14 cellular contexts compared by ENCODE assay signal in genomic region chr5:62342476-62342837, GRCh38. TPM values are rescaled to one million over a fixed set of nuclear protein-coding genes. Genes with fewer than 3 reads are reported as not detected.
DNase-seq lines count a peak whose midpoint lies in the region; ATAC-seq lines count a peak whose summit lies in the region.
"Had no signal": no experiment of that assay in that cellular context is flagged by ENCODE, and none has a peak within 500 bp of the region (broad histone marks: within the 10 kb centered on the region; RNA-seq: fewer than 3 reads in every experiment).

No MANE protein-coding gene starts in this region.

- ATAC-seq in GM21717 (IDR thresholded peaks at IDR 0.05; ENCODE audit: unreplicated experiment), result peak; percentile 48
- ATAC-seq in HG03378 (IDR thresholded peaks at IDR 0.05; ENCODE audit: unreplicated experiment), result peak; percentile 24
- ATAC-seq in naive thymus-derived CD8-positive, alpha-beta T cell, result no peak

- peak overlapping the region; percentile 73 for H3K4me3 Mint-ChIP-seq in T-helper 2 cell treated with Interferon-gamma antibody and Interleukin-4, amounts not matched to agents 5 μg/mL and 100 μg/mL, for 36 hours
- peak overlapping the region in 9 of 10 donors; percentile 46 to 80 (median 75) for H3K4me3 Mint-ChIP-seq in naive thymus-derived CD8-positive, alpha-beta T cell

- no peak overlapping the region for H3K4me3 ChIP-seq in Karpas-422 (ENCODE audit: low read length)
- H3K4me3 ChIP-seq: esophagus muscularis mucosa, suprapubic skin had no signal

- H3K27ac ChIP-seq in Karpas-422 (ENCODE audit: low read length), result no peak overlapping the region
- H3K27ac ChIP-seq: esophagus muscularis mucosa, suprapubic skin had no signal

- no peaks in the 10 kb centered on the region for H3K9me3 ChIP-seq in Karpas-422 (ENCODE audit: low read length)
- H3K9me3 ChIP-seq: esophagus muscularis mucosa, suprapubic skin had no signal

- peaks cover 50% of the 10 kb centered on the region for H3K4me1 Mint-ChIP-seq in T-helper 2 cell treated with Interferon-gamma antibody and Interleukin-4, amounts not matched to agents 5 μg/mL and 100 μg/mL, for 36 hours (ENCODE audit: low read depth)
- peaks cover 35 to 71% (median 62%) of the 10 kb centered on the region in 4 donors for H3K4me1 Mint-ChIP-seq in naive thymus-derived CD8-positive, alpha-beta T cell

- H3K27me3 Mint-ChIP-seq in T-helper 2 cell treated with Interferon-gamma antibody and Interleukin-4, amounts not matched to agents 5 μg/mL and 100 μg/mL, for 36 hours (ENCODE audit: low read depth), result no peaks in the 10 kb centered on the region
- H3K27me3 Mint-ChIP-seq in naive thymus-derived CD8-positive, alpha-beta T cell, result no peaks in the 10 kb centered on the region

- H2AFZ ChIP-seq in Karpas-422 (ENCODE audit: low read length), result no peak overlapping the region

- H3K9ac ChIP-seq in Karpas-422 (ENCODE audit: low read length), result no peak overlapping the region

- H3K36me3 Mint-ChIP-seq in T-helper 2 cell treated with Interferon-gamma antibody and Interleukin-4, amounts not matched to agents 5 μg/mL and 100 μg/mL, for 36 hours (ENCODE audit: low read depth), result peaks cover 27% of the 10 kb centered on the region
- H3K36me3 Mint-ChIP-seq in naive thymus-derived CD8-positive, alpha-beta T cell, result peaks cover 0 to 9% (median 2%) of the 10 kb centered on the region in 3 donors

- peaks cover 26% of the 10 kb centered on the region for H3K4me1 ChIP-seq in Karpas-422 (ENCODE audit: low read length)
- H3K4me1 ChIP-seq: esophagus muscularis mucosa, suprapubic skin had no signal

- H3K27ac Mint-ChIP-seq in T-helper 2 cell treated with Interferon-gamma antibody and Interleukin-4, amounts not matched to agents 5 μg/mL and 100 μg/mL, for 36 hours, result peak overlapping the region; percentile 85
- H3K27ac Mint-ChIP-seq in naive thymus-derived CD8-positive, alpha-beta T cell, result peak overlapping the region in 9 of 10 donors; percentile 84 to 93 (median 90)

- peaks cover 42% of the 10 kb centered on the region for H4K20me1 ChIP-seq in Karpas-422 (ENCODE audit: insufficient read depth, low read depth, low read length)

- no peak overlapping the region for H3K4me2 ChIP-seq in Karpas-422 (ENCODE audit: low read depth, low read length, poor library complexity, severe bottlenecking)

- H3K79me2 ChIP-seq in Karpas-422 (ENCODE audit: low read length), result peaks cover 99% of the 10 kb centered on the region

- no peaks in the 10 kb centered on the region for H3K27me3 ChIP-seq in Karpas-422 (ENCODE audit: low read length)
- H3K27me3 ChIP-seq: esophagus muscularis mucosa, suprapubic skin had no signal

- peaks cover 2% of the 10 kb centered on the region for H3K36me3 ChIP-seq in Karpas-422 (ENCODE audit: insufficient read depth, low read length)
- H3K36me3 ChIP-seq: suprapubic skin had no signal

- no peak for DNase-seq in T-helper 2 cell treated with Interferon-gamma antibody and Interleukin-4, amounts not matched to agents 5 μg/mL and 100 μg/mL, for 36 hours (ENCODE audit: low spot score)
- DNase-seq in T-helper 2 cell, result no peak
- DNase-seq in naive thymus-derived CD8-positive, alpha-beta T cell, result no peak
- DNase-seq in GDM1 (lab: John Stamatoyannopoulos, UW), result no peak
- no peak for DNase-seq in Karpas-422
- no peak for DNase-seq in NCI-H128 (lab: John Stamatoyannopoulos, UW; ENCODE audit: unreplicated experiment)
- DNase-seq: 8988T, DMS53, islet precursor cell, NCI-H1694 treated with DMSO at 0.1 percent for 48 hours had no signal

- H3K9me3 Mint-ChIP-seq in T-helper 2 cell treated with Interferon-gamma antibody and Interleukin-4, amounts not matched to agents 5 μg/mL and 100 μg/mL, for 36 hours, result no peaks in the 10 kb centered on the region
- H3K9me3 Mint-ChIP-seq in naive thymus-derived CD8-positive, alpha-beta T cell, result no peaks in the 10 kb centered on the region

- POLR2A ChIA-PET in naive thymus-derived CD8-positive, alpha-beta T cell (lab: Charles Lee), result interaction anchor here (1.4 kb wide), 2 partner anchors 36 to 51 kb away, joined by 3 to 5 read pairs; partner anchors contain the start of gene KIF2A

- no peaks in the 10 kb centered on the region for H3K9me2 ChIP-seq in Karpas-422 (replicated peaks; ENCODE audit: insufficient read depth, low read length)

RNA-seq across cellular contexts. Expression of gene KIF2A, which starts 36.5 kb away (rescaled TPM):
- 100 to 1,000 TPM; 178 to 195 TPM for total RNA-seq in naive thymus-derived CD8-positive, alpha-beta T cell
- 100 to 1,000 TPM; 151 to 180 (median 173) TPM for polyA plus RNA-seq in naive thymus-derived CD8-positive, alpha-beta T cell
- total RNA-seq in Karpas-422 (2014; rRNA removed; shearing (Covaris generic); ENCODE audit: low replicate concordance), result 58.5 and 81.8 TPM in 2 replicates

Comparison
In these comparisons a context has a peak if more than half of its experiments do, and no peak if none do; other contexts are left out.
1. ATAC-seq: peak in GM21717 (single experiment) and HG03378 (single experiment); none in naive thymus-derived CD8-positive, alpha-beta T cell (0 of 2).